In the genomic region with DNA sequence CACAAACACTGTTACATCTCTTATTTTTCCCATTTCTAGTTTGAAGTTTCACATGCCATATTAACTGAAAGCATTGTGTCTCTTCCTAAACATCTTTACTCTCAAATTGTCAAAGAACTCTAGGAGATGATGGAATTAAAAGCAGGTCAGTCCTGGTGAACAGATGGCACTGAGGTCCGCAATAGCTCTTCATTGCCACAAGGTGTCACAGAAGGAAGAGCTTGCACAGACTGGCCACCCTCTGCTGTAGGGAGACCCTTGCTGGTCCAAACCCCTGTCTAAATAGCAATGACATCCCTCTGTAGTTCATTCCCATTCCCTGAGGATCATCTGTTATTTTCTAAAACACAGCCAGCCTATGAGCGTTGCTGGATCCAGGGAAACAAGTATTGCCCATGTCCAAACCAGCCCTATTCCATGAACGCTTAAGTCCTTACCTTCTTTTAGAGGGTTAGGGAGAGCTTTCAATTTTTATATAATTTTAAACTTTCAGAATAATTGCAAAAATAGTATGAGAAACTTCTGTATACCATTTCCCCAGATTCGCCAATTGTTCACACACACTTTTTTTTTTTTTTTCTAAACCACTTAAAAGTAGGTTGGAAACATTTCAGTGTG, we compare ENCODE assay signal across 8 cellular contexts. TPM values are rescaled to one million over a fixed set of nuclear protein-coding genes. Genes with fewer than 3 reads are reported as not detected.
A peak's percentile ranks its signal among the peaks of the same experiment; 100 is the strongest.
DNase-seq lines count a peak whose midpoint lies in the region; ATAC-seq and TF ChIP-seq lines count a peak whose summit lies in the region.

No MANE protein-coding gene starts in this region.

- POLR2A ChIA-PET in IMR-90 (lab: Charles Lee; ENCODE audit: unreplicated experiment), result no interaction called here

- BruUV-seq in IMR-90 (replicated peaks; lab: Mats Ljungman, UMichigan), result no TSS peak

- no peaks in the 10 kb centered on the region; the same call in 1 of the 2 replicates for H3K4me1 ChIP-seq in IMR-90 (ENCODE audit: control insufficient read depth, insufficient read depth, low read length)

- H2AK5ac ChIP-seq in IMR-90 (ENCODE audit: low read depth, low read length), result no peak overlapping the region

- TF ChIP-seq RAD21 in IMR-90 (IDR thresholded peaks at IDR 0.05; ENCODE audit: low read length), result peak; percentile 54

- H3K36me3 Mint-ChIP-seq in T-helper 17 cell (ENCODE audit: low read depth), result no peaks in the 10 kb centered on the region

- intact Hi-C loops in IMR-90 (cut with micrococcal nuclease), result loop anchor here (1.0 kb wide), 1 partner anchor 127 kb away; no protein-coding TSS in a partner anchor

- H2BK5ac ChIP-seq in IMR-90 (ENCODE audit: low read depth, low read length, poor library complexity, severe bottlenecking), result no peak overlapping the region

- no peak overlapping the region for H3K27ac Mint-ChIP-seq in T-helper 17 cell

- H4K8ac ChIP-seq in IMR-90 (ENCODE audit: low read depth in 2 of 2, low read length in 2 of 2), result no peak overlapping the region

- no peak overlapping the region for H3K9ac ChIP-seq in IMR-90 (ENCODE audit: low read depth, low read length)

- no peak overlapping the region for H3K4ac ChIP-seq in IMR-90 (ENCODE audit: low read depth, low read length)

- no peak overlapping the region for H3K27ac ChIP-seq in IMR-90 (ENCODE audit: insufficient read depth, low read length)

- H3K4me3 Mint-ChIP-seq in T-helper 17 cell, result no peak overlapping the region

- H4K91ac ChIP-seq in IMR-90 (ENCODE audit: insufficient read depth, low read depth, low read length), result no peak overlapping the region

- WGBS in IMR-90 (ENCODE audit: extremely low coverage in 2 of 2, insufficient read length in 1 of 2), 2 experiments, result no CpG with 5 or more reads among the region's 4 CpGs

- H3K9me3 ChIP-seq in IMR-90 (ENCODE audit: control insufficient read depth, insufficient read depth, low read length) (no peaks in the 10 kb centered on the region), T-helper 17 cell (ENCODE audit: control insufficient read depth, low read length, poor library complexity, severe bottlenecking) (no peaks in the 10 kb centered on the region)

- ATAC-seq in GM21515 (IDR thresholded peaks at IDR 0.05; ENCODE audit: unreplicated experiment) (peak; percentile 73), IMR-90 (ENCODE audit: low read depth) (peak; percentile 82), T-helper 17 cell (peak; percentile 61), GM21717 (IDR thresholded peaks at IDR 0.05; ENCODE audit: unreplicated experiment) (no peak)

- no peak overlapping the region for H4K5ac ChIP-seq in IMR-90 (ENCODE audit: low read depth, low read length)

- no peak overlapping the region for H2BK120ac ChIP-seq in IMR-90 (ENCODE audit: low read depth, low read length)

- no peak overlapping the region for H3K23ac ChIP-seq in IMR-90 (ENCODE audit: low read depth, low read length)

- peaks cover 10% of the 10 kb centered on the region for H3K27me3 Mint-ChIP-seq in T-helper 17 cell

- H2AFZ ChIP-seq in IMR-90 (replicated peaks; ENCODE audit: low read length, poor library complexity), result no peak overlapping the region

- in situ Hi-C loops in IMR-90 (cut with MboI; ENCODE audit: low sequenced_read_pairs), result loop anchor here (25.0 kb wide), 1 partner anchor 306 kb away; no protein-coding TSS in a partner anchor

- H3K4me3 ChIP-seq in IMR-90 (ENCODE audit: insufficient read depth, low read depth, low read length), result no peak overlapping the region

- H3K18ac ChIP-seq in IMR-90 (ENCODE audit: low read depth, low read length), result no peak overlapping the region

- no peaks in the 10 kb centered on the region for H3K79me1 ChIP-seq in IMR-90 (ENCODE audit: low read depth in 1 of 2, low read length in 2 of 2)

- H4K20me1 ChIP-seq in IMR-90 (ENCODE audit: insufficient read depth, low read length), result no peaks in the 10 kb centered on the region

- peak; percentile 37 for DNase-seq in SIG-M5 treated with dmso at 0.1 percent for 504 hours (lab: John Stamatoyannopoulos, UW; ENCODE audit: unreplicated experiment)
- DNase-seq in SIG-M5 (lab: John Stamatoyannopoulos, UW), result no peak
- DNase-seq in IMR-90, result peak; percentile 31
- DNase-seq in T-helper 17 cell, result no peak
- DNase-seq in iPS-NIHi11 (ENCODE audit: low spot score), result peak; percentile 71
- no peak for DNase-seq in activated CD4-positive, alpha-beta T cell treated with anti-CD3 and anti-CD28 coated beads, Interleukin-2, amount 50 U/mL, for 4 hours

- CTCF ChIA-PET in IMR-90 (lab: Yijun Ruan, JAX), result interaction anchor here (0.7 to 2.2 kb wide), 7 partner anchors 10 to 323 kb away, joined by 3 to 12 read pairs (median 5); partner anchors contain the start of gene HDAC2

- H3K4me2 ChIP-seq in IMR-90 (ENCODE audit: low read depth, low read length), result no peak overlapping the region

- no peak for TF ChIP-seq POLR2A in IMR-90 (IDR thresholded peaks at IDR 0.05; ENCODE audit: low read depth, low read length)

- H3K14ac ChIP-seq in IMR-90 (replicated peaks; ENCODE audit: low read depth, low read length), result no peak overlapping the region

- no peaks in the 10 kb centered on the region for H3K4me1 Mint-ChIP-seq in T-helper 17 cell

- dilution Hi-C loops in IMR-90 (cut with HindIII; ENCODE audit: low sequenced_read_pairs, unreplicated experiment), result no loop called here

- no peak overlapping the region for H2AK9ac ChIP-seq in IMR-90 (replicated peaks; ENCODE audit: low read depth, low read length, poor library complexity)

- no peak overlapping the region for H3K56ac ChIP-seq in IMR-90 (ENCODE audit: extremely low read depth, insufficient read depth, low read length)

- no peak overlapping the region for H2BK20ac ChIP-seq in IMR-90 (ENCODE audit: low read depth, low read length)

- TF ChIP-seq CTCF in IMR-90 (conservative IDR thresholded peaks at IDR 0.05; ENCODE audit: low read depth, low read length), result peak; percentile 47

- no peaks in the 10 kb centered on the region for H3K27me3 ChIP-seq in IMR-90 (ENCODE audit: control insufficient read depth, insufficient read depth, low read length)

- H3K9me1 ChIP-seq in IMR-90 (ENCODE audit: insufficient read depth, low read length), result no peaks in the 10 kb centered on the region

- no peak overlapping the region for H2BK15ac ChIP-seq in IMR-90 (ENCODE audit: low read depth, low read length)

- H3K36me3 ChIP-seq in IMR-90 (ENCODE audit: control insufficient read depth, insufficient read depth, low read length), result no peaks in the 10 kb centered on the region

TF ChIP-seq in IMR-90, 13 proteins besides CTCF, POLR2A, EP300 and RAD21:
- TF ChIP-seq SMC3 (IDR thresholded peaks at IDR 0.05; ENCODE audit: low read depth, low read length) (peak; percentile 31; the same call in 1 of the 2 replicates), MXI1 (IDR thresholded peaks at IDR 0.05; ENCODE audit: borderline replicate concordance, low read depth, low read length) (no peak)

RNA-seq across cellular contexts. Expression of gene HDAC2, which starts 10.1 kb away (rescaled TPM):
- 72.6 and 116 TPM in 2 replicates for total RNA-seq in IMR-90 (2012; rRNA removed)
- polyA plus RNA-seq in IMR-90 (2012; rRNA removed), result 97.5 and 122 TPM in 2 replicates
- polyA plus RNA-seq in IMR-90 (2012; cell fraction: cytosol; rRNA removed), result 31.9 and 36.0 TPM in 2 replicates
- polyA plus RNA-seq in IMR-90 (2012; cell fraction: nucleus; rRNA removed; ENCODE audit: low replicate concordance), result 19.3 and 59.9 TPM in 2 replicates
- 10 to 100 TPM; 38.4 to 50.1 TPM for total RNA-seq in T-helper 17 cell

Comparison
In these comparisons a context has a peak if more than half of its experiments do, and no peak if none do; other contexts are left out.
1. DNase-seq: peak in SIG-M5 treated with dmso at 0.1 percent for 504 hours (single experiment), IMR-90 (single experiment) and iPS-NIHi11 (single experiment); none in SIG-M5 (single experiment), T-helper 17 cell (0 of 3) and activated CD4-positive, alpha-beta T cell treated with anti-CD3 and anti-CD28 coated beads, Interleukin-2, amount 50 U/mL, for 4 hours (0 of 2).